Comparison of ENCODE assay signal across 8 cellular contexts in genomic region chr20:45592574-45593189, GRCh38. TPM values are rescaled to one million over a fixed set of nuclear protein-coding genes. Genes with fewer than 3 reads are reported as not detected.
A peak's percentile ranks its signal among the peaks of the same experiment; 100 is the strongest.
DNase-seq lines count a peak whose midpoint lies in the region; ATAC-seq, FAIRE-seq and TF ChIP-seq lines count a peak whose summit lies in the region.

No MANE protein-coding gene starts in this region.

- BruUV-seq in Caco-2 (replicated peaks; lab: Mats Ljungman, UMichigan) = no TSS peak
- BruUV-seq in HepG2 (replicated peaks; lab: Mats Ljungman, UMichigan) = no TSS peak

- H3K27ac ChIP-seq in HepG2 (ENCODE audit: extremely low read length, insufficient read depth, low read length) = no peak overlapping the region

- no peaks in the 10 kb centered on the region for H4K20me1 ChIP-seq in HepG2 (ENCODE audit: insufficient read depth, low read length)

- in situ Hi-C loops in astrocyte of the cerebellum (cut with HindIII; ENCODE audit: low sequenced_read_pairs) (no loop called here), HepG2 (cut with HindIII; ENCODE audit: extremely low pct_ligation_motif_present, low pct_unique_long_range_greater_than_20kb) (no loop called here)

- H3K79me2 ChIP-seq in HepG2 (ENCODE audit: insufficient read depth, low read length) = no peaks in the 10 kb centered on the region

- H2AFZ ChIP-seq in HepG2 (ENCODE audit: low read length) = no peak overlapping the region

- TF ChIP-seq EP300 in HepG2 (IDR thresholded peaks at IDR 0.05; ENCODE audit: low read depth in 2 of 2, low read length in 2 of 2) = no peak
- TF ChIP-seq EP300 in HepG2 (CRISPR knock-in tag; IDR thresholded peaks at IDR 0.05; ENCODE audit: borderline replicate concordance) = no peak

- FAIRE-seq in GM12892 (lab: Jason Lieb, UNC) (peak; percentile 58), HepG2 (lab: Jason Lieb, UNC) (peak; percentile 92)

- POLR2A ChIA-PET in Caco-2 (lab: Charles Lee) (no interaction called here), HepG2 (lab: Yijun Ruan, JAX) (no interaction called here)

- TF ChIP-seq CTCF in Caco-2 (IDR thresholded peaks at IDR 0.05; ENCODE audit: insufficient read depth in 1 of 2, low read depth in 1 of 2, low read length in 1 of 2, severe bottlenecking in 1 of 2, unreplicated experiment in 1 of 2) (peak; percentile 98 to 99), astrocyte of the cerebellum (IDR thresholded peaks at IDR 0.05; ENCODE audit: low read depth, low read length, missing control alignments) (peak; percentile 43), HepG2 (CRISPR knock-in tag; IDR thresholded peaks at IDR 0.05) (peak; percentile 78)

- ATAC-seq in HepG2 = peak; percentile 96
- ATAC-seq in HG03354 (IDR thresholded peaks at IDR 0.05; ENCODE audit: poor library complexity, severe bottlenecking, unreplicated experiment) = no peak
- no peak for ATAC-seq in HG02642 (IDR thresholded peaks at IDR 0.05; ENCODE audit: poor library complexity, unreplicated experiment)
- ATAC-seq in HG02571 (IDR thresholded peaks at IDR 0.05; ENCODE audit: unreplicated experiment) = no peak

- peaks cover 7% of the 10 kb centered on the region for H3K27me3 Mint-ChIP-seq in Caco-2 (ENCODE audit: insufficient read depth, unreplicated experiment)

- H3K27me3 ChIP-seq in Caco-2 (replicated peaks; ENCODE audit: control insufficient read depth, insufficient read depth, low read length) = 0 out of 2 replicates have a peak, but pooled peaks cover 3% of the 10 kb centered on the region
- peaks cover 0 to 10% of the 10 kb centered on the region in 2 experiments; a peak in 1 of 5 replicates for H3K27me3 ChIP-seq in HepG2 (ENCODE audit: control insufficient read depth in 1 of 2, insufficient read depth in 2 of 2, low read length in 2 of 2)

- TF ChIP-seq RAD21 in HepG2 (CRISPR knock-in tag; IDR thresholded peaks at IDR 0.05) = peak; percentile 87

- DNase-seq in Caco-2 (peak; percentile 66 to 84), GM12892 (ENCODE audit: insufficient read length) (no peak), NCI-H2171 treated with DMSO at 0.1 percent for 48 hours (lab: John Stamatoyannopoulos, UW) (peak; percentile 56), astrocyte of the cerebellum (ENCODE audit: low read depth) (no peak), HepG2 (ENCODE audit: low spot score) (peak; percentile 88)

- no peak overlapping the region for H3K9ac ChIP-seq in HepG2 (ENCODE audit: insufficient read depth, low read depth, low read length)

- no peak overlapping the region for H3K4me3 Mint-ChIP-seq in Caco-2 (ENCODE audit: unreplicated experiment)

- WGBS in HepG2 (ENCODE audit: low lambda C conversion rate) = 16% methylated on average over 5 of the region's 5 CpGs

- H3K4me1 ChIP-seq in Caco-2 (no peaks in the 10 kb centered on the region), HepG2 (ENCODE audit: insufficient read depth, low read length) (no peaks in the 10 kb centered on the region)

- CTCF ChIA-PET in Caco-2 (lab: Charles Lee) (interaction anchor here (3.8 kb wide), 1 partner anchor 179 kb away, joined by 38 read pairs; no protein-coding TSS in a partner anchor), HepG2 (lab: Yijun Ruan, JAX; ENCODE audit: low intra/inter-chr PET ratio, low total read pairs) (interaction anchor here (0.7 to 3.3 kb wide), 2 partner anchors 178 to 274 kb away, joined by 3 to 95 read pairs; no protein-coding TSS in a partner anchor)

- H3K27ac Mint-ChIP-seq in Caco-2 (ENCODE audit: unreplicated experiment) = no peak overlapping the region

- intact Hi-C loops in Caco-2 (cut with micrococcal nuclease; ENCODE audit: unreplicated experiment) (loop anchor here (1.0 to 5.0 kb wide), 5 partner anchors 28 to 179 kb away; partner anchors contain the start of gene WFDC10A), HepG2 (cut with micrococcal nuclease; ENCODE audit: unreplicated experiment) (loop anchor here (1.0 kb wide), 1 partner anchor 179 kb away; no protein-coding TSS in a partner anchor)

- H3K4me3 ChIP-seq in Caco-2 (ENCODE audit: low read depth, low read length) = no peak overlapping the region
- H3K4me3 ChIP-seq in astrocyte of the cerebellum (ENCODE audit: low read depth, low read length) = no peak overlapping the region
- no peak overlapping the region for H3K4me3 ChIP-seq in HepG2 (replicated peaks in 1 of 3; ENCODE audit: insufficient read depth in 1 of 3, low read depth in 2 of 3, low read length in 3 of 3)

- H3K9me3 ChIP-seq in Caco-2 (peaks cover 7% of the 10 kb centered on the region), HepG2 (ENCODE audit: low read length) (no peaks in the 10 kb centered on the region)

- H3K36me3 ChIP-seq in Caco-2 (ENCODE audit: control insufficient read depth, insufficient read depth, low read length) (no peaks in the 10 kb centered on the region), HepG2 (replicated peaks in 1 of 2; ENCODE audit: control insufficient read depth in 1 of 2, insufficient read depth in 2 of 2, low read length in 2 of 2) (no peaks in the 10 kb centered on the region)

- peaks cover 6% of the 10 kb centered on the region for H3K4me1 Mint-ChIP-seq in Caco-2 (ENCODE audit: low read depth, unreplicated experiment)

- no peaks in the 10 kb centered on the region for H3K36me3 Mint-ChIP-seq in Caco-2 (ENCODE audit: insufficient read depth, unreplicated experiment)

- H3K9me3 Mint-ChIP-seq in Caco-2 (ENCODE audit: unreplicated experiment) = peaks cover 10% of the 10 kb centered on the region

- TF ChIP-seq POLR2A in GM12892 (IDR thresholded peaks at IDR 0.05; ENCODE audit: low read depth, low read length) (no peak), HepG2 (IDR thresholded peaks at IDR 0.05; ENCODE audit: insufficient read depth in 1 of 2, low read depth in 2 of 2, low read length in 2 of 2) (no peak)

- H3K4me2 ChIP-seq in HepG2 (ENCODE audit: low read depth, low read length) = no peak overlapping the region

RNA-seq across cellular contexts. Expression of gene WFDC8, which starts 13.6 kb away (rescaled TPM):
- total RNA-seq in Caco-2 (2022) (not detected in 2 replicates), HepG2 (2016; rRNA removed; fragmentation: Illumina TruSeq; extraction: Trizol) (not detected in 2 replicates)
- not detected for polyA plus RNA-seq in GM12892 (2012; ENCODE audit: missing spikeins)
- not detected in 2 replicates for total RNA-seq in HepG2 (2016; cell fraction: cytosol; rRNA removed; fragmentation: Illumina TruSeq; extraction: Trizol; ENCODE audit: low read depth)
- total RNA-seq in HepG2 (2016; cell fraction: insoluble cytoplasmic fraction; rRNA removed; fragmentation: Illumina TruSeq; extraction: Trizol) = not detected in 2 replicates
- total RNA-seq in HepG2 (2016; cell fraction: membrane; rRNA removed; fragmentation: Illumina TruSeq; extraction: Trizol) = not detected in 2 replicates
- not detected in 2 replicates for total RNA-seq in HepG2 (2016; cell fraction: nucleus; rRNA removed; fragmentation: Illumina TruSeq; extraction: Trizol)
- not detected in 2 replicates for polyA plus RNA-seq in HepG2 (2011; rRNA removed)
- polyA plus RNA-seq in HepG2 (2011; cell fraction: cytosol; rRNA removed) = not detected in 2 replicates
- polyA plus RNA-seq in HepG2 (2011; cell fraction: nucleus; rRNA removed) = not detected in 2 replicates
- not detected in 2 replicates for polyA plus RNA-seq in HepG2 (2012)
- polyA plus RNA-seq in HepG2 (2016; cell fraction: cytosol; fragmentation: Illumina TruSeq; extraction: Trizol; ENCODE audit: low read depth) = not detected in 2 replicates
- polyA plus RNA-seq in HepG2 (2016; cell fraction: insoluble cytoplasmic fraction; fragmentation: Illumina TruSeq; extraction: Trizol; ENCODE audit: low read depth) = not detected in 2 replicates
- polyA plus RNA-seq in HepG2 (2016; cell fraction: membrane; fragmentation: Illumina TruSeq; extraction: Trizol; ENCODE audit: low read depth) = not detected in 2 replicates
- polyA plus RNA-seq in HepG2 (2016; cell fraction: nucleus; fragmentation: Illumina TruSeq; extraction: Trizol; ENCODE audit: insufficient read depth, low read depth) = not detected in 2 replicates
- not detected in 2 replicates for polyA minus RNA-seq in HepG2 (2011; rRNA and poly(A)+ RNA removed; ENCODE audit: low replicate concordance)
- not detected in 2 replicates for polyA minus RNA-seq in HepG2 (2011; cell fraction: cytosol; rRNA and poly(A)+ RNA removed)
- polyA minus RNA-seq in HepG2 (2011; cell fraction: nucleus; rRNA and poly(A)+ RNA removed) = not detected in 2 replicates

RNA-seq across cellular contexts. Expression of gene WFDC10A, which starts 36.9 kb away (rescaled TPM):
- not detected in 2 replicates for total RNA-seq in Caco-2 (2022)
- not detected for polyA plus RNA-seq in GM12892 (2012; ENCODE audit: missing spikeins)
- not detected in 2 replicates for total RNA-seq in HepG2 (2016; rRNA removed; fragmentation: Illumina TruSeq; extraction: Trizol)
- total RNA-seq in HepG2 (2016; cell fraction: cytosol; rRNA removed; fragmentation: Illumina TruSeq; extraction: Trizol; ENCODE audit: low read depth) = not detected in 2 replicates
- total RNA-seq in HepG2 (2016; cell fraction: insoluble cytoplasmic fraction; rRNA removed; fragmentation: Illumina TruSeq; extraction: Trizol) = not detected in 2 replicates
- total RNA-seq in HepG2 (2016; cell fraction: membrane; rRNA removed; fragmentation: Illumina TruSeq; extraction: Trizol) = not detected in 2 replicates
- not detected in 2 replicates for total RNA-seq in HepG2 (2016; cell fraction: nucleus; rRNA removed; fragmentation: Illumina TruSeq; extraction: Trizol)
- polyA plus RNA-seq in HepG2 (2011; rRNA removed) = not detected in 2 replicates
- not detected in 2 replicates for polyA plus RNA-seq in HepG2 (2011; cell fraction: cytosol; rRNA removed)
- polyA plus RNA-seq in HepG2 (2011; cell fraction: nucleus; rRNA removed) = not detected in 2 replicates
- not detected in 2 replicates for polyA plus RNA-seq in HepG2 (2012)
- not detected in 2 replicates for polyA plus RNA-seq in HepG2 (2016; cell fraction: cytosol; fragmentation: Illumina TruSeq; extraction: Trizol; ENCODE audit: low read depth)
- polyA plus RNA-seq in HepG2 (2016; cell fraction: insoluble cytoplasmic fraction; fragmentation: Illumina TruSeq; extraction: Trizol; ENCODE audit: low read depth) = not detected in 2 replicates
- polyA plus RNA-seq in HepG2 (2016; cell fraction: membrane; fragmentation: Illumina TruSeq; extraction: Trizol; ENCODE audit: low read depth) = not detected in 2 replicates
- not detected in 2 replicates for polyA plus RNA-seq in HepG2 (2016; cell fraction: nucleus; fragmentation: Illumina TruSeq; extraction: Trizol; ENCODE audit: insufficient read depth, low read depth)
- not detected in 2 replicates for polyA minus RNA-seq in HepG2 (2011; rRNA and poly(A)+ RNA removed; ENCODE audit: low replicate concordance)
- polyA minus RNA-seq in HepG2 (2011; cell fraction: cytosol; rRNA and poly(A)+ RNA removed) = not detected in 2 replicates
- polyA minus RNA-seq in HepG2 (2011; cell fraction: nucleus; rRNA and poly(A)+ RNA removed) = not detected in 2 replicates

RNA-seq across cellular contexts. Expression of gene WFDC9, which starts 38.4 kb away (rescaled TPM):
- total RNA-seq in Caco-2 (2022) (not detected in 2 replicates), HepG2 (2016; rRNA removed; fragmentation: Illumina TruSeq; extraction: Trizol) (not detected in 2 replicates)
- not detected for polyA plus RNA-seq in GM12892 (2012; ENCODE audit: missing spikeins)
- total RNA-seq in HepG2 (2016; cell fraction: cytosol; rRNA removed; fragmentation: Illumina TruSeq; extraction: Trizol; ENCODE audit: low read depth) = not detected in 2 replicates
- not detected in 2 replicates for total RNA-seq in HepG2 (2016; cell fraction: insoluble cytoplasmic fraction; rRNA removed; fragmentation: Illumina TruSeq; extraction: Trizol)
- total RNA-seq in HepG2 (2016; cell fraction: membrane; rRNA removed; fragmentation: Illumina TruSeq; extraction: Trizol) = not detected in 2 replicates
- not detected in 2 replicates for total RNA-seq in HepG2 (2016; cell fraction: nucleus; rRNA removed; fragmentation: Illumina TruSeq; extraction: Trizol)
- polyA plus RNA-seq in HepG2 (2011; rRNA removed) = not detected in 2 replicates
- polyA plus RNA-seq in HepG2 (2011; cell fraction: cytosol; rRNA removed) = not detected in 2 replicates
- polyA plus RNA-seq in HepG2 (2011; cell fraction: nucleus; rRNA removed) = not detected in 2 replicates
- polyA plus RNA-seq in HepG2 (2012) = not detected in 2 replicates
- polyA plus RNA-seq in HepG2 (2016; cell fraction: cytosol; fragmentation: Illumina TruSeq; extraction: Trizol; ENCODE audit: low read depth) = not detected in 2 replicates
- not detected in 2 replicates for polyA plus RNA-seq in HepG2 (2016; cell fraction: insoluble cytoplasmic fraction; fragmentation: Illumina TruSeq; extraction: Trizol; ENCODE audit: low read depth)
- not detected in 2 replicates for polyA plus RNA-seq in HepG2 (2016; cell fraction: membrane; fragmentation: Illumina TruSeq; extraction: Trizol; ENCODE audit: low read depth)
- not detected in 2 replicates for polyA plus RNA-seq in HepG2 (2016; cell fraction: nucleus; fragmentation: Illumina TruSeq; extraction: Trizol; ENCODE audit: insufficient read depth, low read depth)
- polyA minus RNA-seq in HepG2 (2011; rRNA and poly(A)+ RNA removed; ENCODE audit: low replicate concordance) = not detected in 2 replicates
- not detected in 2 replicates for polyA minus RNA-seq in HepG2 (2011; cell fraction: cytosol; rRNA and poly(A)+ RNA removed)
- polyA minus RNA-seq in HepG2 (2011; cell fraction: nucleus; rRNA and poly(A)+ RNA removed) = not detected in 2 replicates

RNA-seq across cellular contexts. Expression of gene EPPIN, which starts 45.5 kb away (rescaled TPM):
- not detected in 2 replicates for total RNA-seq in Caco-2 (2022)
- polyA plus RNA-seq in GM12892 (2012; ENCODE audit: missing spikeins) = not detected
- total RNA-seq in HepG2 (2016; rRNA removed; fragmentation: Illumina TruSeq; extraction: Trizol) = not detected in 2 replicates
- not detected in 2 replicates for total RNA-seq in HepG2 (2016; cell fraction: cytosol; rRNA removed; fragmentation: Illumina TruSeq; extraction: Trizol; ENCODE audit: low read depth)
- total RNA-seq in HepG2 (2016; cell fraction: insoluble cytoplasmic fraction; rRNA removed; fragmentation: Illumina TruSeq; extraction: Trizol) = not detected in 2 replicates
- not detected in 2 replicates for total RNA-seq in HepG2 (2016; cell fraction: membrane; rRNA removed; fragmentation: Illumina TruSeq; extraction: Trizol)
- total RNA-seq in HepG2 (2016; cell fraction: nucleus; rRNA removed; fragmentation: Illumina TruSeq; extraction: Trizol) = not detected in 2 replicates
- not detected in 2 replicates for polyA plus RNA-seq in HepG2 (2011; rRNA removed)
- not detected in 2 replicates for polyA plus RNA-seq in HepG2 (2011; cell fraction: cytosol; rRNA removed)
- polyA plus RNA-seq in HepG2 (2011; cell fraction: nucleus; rRNA removed) = not detected in 2 replicates
- polyA plus RNA-seq in HepG2 (2012) = not detected in 2 replicates
- not detected in 2 replicates for polyA plus RNA-seq in HepG2 (2016; cell fraction: cytosol; fragmentation: Illumina TruSeq; extraction: Trizol; ENCODE audit: low read depth)
- polyA plus RNA-seq in HepG2 (2016; cell fraction: insoluble cytoplasmic fraction; fragmentation: Illumina TruSeq; extraction: Trizol; ENCODE audit: low read depth) = not detected in 2 replicates
- not detected in 2 replicates for polyA plus RNA-seq in HepG2 (2016; cell fraction: membrane; fragmentation: Illumina TruSeq; extraction: Trizol; ENCODE audit: low read depth)
- not detected in 2 replicates for polyA plus RNA-seq in HepG2 (2016; cell fraction: nucleus; fragmentation: Illumina TruSeq; extraction: Trizol; ENCODE audit: insufficient read depth, low read depth)
- not detected in 2 replicates for polyA minus RNA-seq in HepG2 (2011; rRNA and poly(A)+ RNA removed; ENCODE audit: low replicate concordance)
- polyA minus RNA-seq in HepG2 (2011; cell fraction: cytosol; rRNA and poly(A)+ RNA removed) = not detected in 2 replicates
- polyA minus RNA-seq in HepG2 (2011; cell fraction: nucleus; rRNA and poly(A)+ RNA removed) = not detected in 2 replicates

RNA-seq across cellular contexts. Expression of gene WFDC6, which starts 53.4 kb away (rescaled TPM):
- total RNA-seq in Caco-2 (2022) = not detected in 2 replicates
- polyA plus RNA-seq in GM12892 (2012; ENCODE audit: missing spikeins) = not detected
- not detected in 2 replicates for total RNA-seq in HepG2 (2016; rRNA removed; fragmentation: Illumina TruSeq; extraction: Trizol)
- not detected in 2 replicates for total RNA-seq in HepG2 (2016; cell fraction: cytosol; rRNA removed; fragmentation: Illumina TruSeq; extraction: Trizol; ENCODE audit: low read depth)
- total RNA-seq in HepG2 (2016; cell fraction: insoluble cytoplasmic fraction; rRNA removed; fragmentation: Illumina TruSeq; extraction: Trizol) = not detected in 2 replicates
- not detected in 2 replicates for total RNA-seq in HepG2 (2016; cell fraction: membrane; rRNA removed; fragmentation: Illumina TruSeq; extraction: Trizol)
- total RNA-seq in HepG2 (2016; cell fraction: nucleus; rRNA removed; fragmentation: Illumina TruSeq; extraction: Trizol) = not detected in 2 replicates
- not detected in 2 replicates for polyA plus RNA-seq in HepG2 (2011; rRNA removed)
- polyA plus RNA-seq in HepG2 (2011; cell fraction: cytosol; rRNA removed) = not detected in 2 replicates
- not detected in 2 replicates for polyA plus RNA-seq in HepG2 (2011; cell fraction: nucleus; rRNA removed)
- not detected in 2 replicates for polyA plus RNA-seq in HepG2 (2012)
- polyA plus RNA-seq in HepG2 (2016; cell fraction: cytosol; fragmentation: Illumina TruSeq; extraction: Trizol; ENCODE audit: low read depth) = not detected in 2 replicates
- not detected in 2 replicates for polyA plus RNA-seq in HepG2 (2016; cell fraction: insoluble cytoplasmic fraction; fragmentation: Illumina TruSeq; extraction: Trizol; ENCODE audit: low read depth)
- polyA plus RNA-seq in HepG2 (2016; cell fraction: membrane; fragmentation: Illumina TruSeq; extraction: Trizol; ENCODE audit: low read depth) = not detected in 2 replicates
- not detected in 2 replicates for polyA plus RNA-seq in HepG2 (2016; cell fraction: nucleus; fragmentation: Illumina TruSeq; extraction: Trizol; ENCODE audit: insufficient read depth, low read depth)
- polyA minus RNA-seq in HepG2 (2011; rRNA and poly(A)+ RNA removed; ENCODE audit: low replicate concordance) = not detected in 2 replicates
- polyA minus RNA-seq in HepG2 (2011; cell fraction: cytosol; rRNA and poly(A)+ RNA removed) = not detected in 2 replicates
- polyA minus RNA-seq in HepG2 (2011; cell fraction: nucleus; rRNA and poly(A)+ RNA removed) = not detected in 2 replicates

Comparison
In these comparisons a context has a peak if more than half of its experiments do, and no peak if none do; other contexts are left out.
1. DNase-seq: peak in Caco-2 (2 of 2), NCI-H2171 treated with DMSO at 0.1 percent for 48 hours (single experiment) and HepG2 (single experiment); none in GM12892 (single experiment) and astrocyte of the cerebellum (single experiment).
2. CTCF ChIP-seq: peak in every context shown above with its lines; median percentile 98 in Caco-2; 78 in HepG2; 43 in astrocyte of the cerebellum.